16 cellular contexts compared by ENCODE assay signal in genomic region chr14:68341765-68342212, GRCh38.
DNase-seq lines count a peak whose midpoint lies in the region; ATAC-seq and TF ChIP-seq lines count a peak whose summit lies in the region.
"Had no signal": no experiment of that assay in that cellular context is flagged by ENCODE, and none has a peak within 500 bp of the region (broad histone marks: within the 10 kb centered on the region; RNA-seq: fewer than 3 reads in every experiment).

No MANE protein-coding gene starts in this region.

- H3K27me3 Mint-ChIP-seq in nephron (ENCODE audit: low read depth) = no peaks in the 10 kb centered on the region
- H3K27me3 Mint-ChIP-seq: activated CD4-positive, alpha-beta T cell treated with anti-CD3 and anti-CD28 coated beads, Interleukin-2, amount 10 ng/mL, durations not matched to agents 7 days and 5 days; brain had no signal

- H3K27ac ChIP-seq in MM.1S (ENCODE audit: low read length) = peak overlapping the region; percentile 47; the same call in 1 of the 2 replicates
- H3K27ac ChIP-seq: GM23248, HL-60, skin epidermis, thyroid gland had no signal

- DNase-seq in MM.1S (peak; percentile 57), GM10248 (ENCODE audit: extremely low spot score) (no peak), glomerular visceral epithelial cell (ENCODE audit: extremely low spot score) (no peak)
- DNase-seq in activated CD8-positive, alpha-beta memory T cell treated with anti-CD3 and anti-CD28 coated beads, Interleukin-2, amount 50 U/mL, for 48 hours = no peak
- DNase-seq: activated CD4-positive, alpha-beta T cell treated with anti-CD3 and anti-CD28 coated beads, Interleukin-2, amount 10 ng/mL, durations not matched to agents 7 days and 5 days; GM23248; head of caudate nucleus; left colon; thyroid gland had no signal

- H3K9me2 ChIP-seq in MM.1S (replicated peaks; ENCODE audit: insufficient read depth, low read length) = no peaks in the 10 kb centered on the region

- no peak overlapping the region for H3K9ac ChIP-seq in MM.1S (ENCODE audit: low read length)
- H3K9ac ChIP-seq: GM23248 had no signal

- peak overlapping the region; percentile 28 to 58 (median 33) for H3K27ac Mint-ChIP-seq in nephron
- H3K27ac Mint-ChIP-seq: activated CD4-positive, alpha-beta T cell treated with anti-CD3 and anti-CD28 coated beads, Interleukin-2, amount 10 ng/mL, durations not matched to agents 7 days and 5 days; brain had no signal

- peaks cover 29% of the 10 kb centered on the region for H3K4me1 ChIP-seq in MM.1S (ENCODE audit: low read length)
- H3K4me1 ChIP-seq: thyroid gland had no signal

- peak overlapping the region; percentile 39; the same call in 1 of the 2 replicates for H3K4me2 ChIP-seq in MM.1S (ENCODE audit: low read depth, low read length)

- H3K36me3 ChIP-seq in MM.1S (replicated peaks; ENCODE audit: insufficient read depth, low read length) = no peaks in the 10 kb centered on the region
- H3K36me3 ChIP-seq: thyroid gland had no signal

- no peak overlapping the region for H2AFZ ChIP-seq in MM.1S (ENCODE audit: low read length)
- H2AFZ ChIP-seq: GM23248 had no signal

- no peaks in the 10 kb centered on the region for H3K79me2 ChIP-seq in MM.1S (ENCODE audit: low read length)

- H3K4me3 Mint-ChIP-seq in nephron = no peak overlapping the region
- H3K4me3 Mint-ChIP-seq: activated CD4-positive, alpha-beta T cell treated with anti-CD3 and anti-CD28 coated beads, Interleukin-2, amount 10 ng/mL, durations not matched to agents 7 days and 5 days; brain had no signal

- no peaks in the 10 kb centered on the region; the same call in 1 of the 2 replicates for H3K27me3 ChIP-seq in MM.1S (replicated peaks; ENCODE audit: insufficient read depth, low read length)
- H3K27me3 ChIP-seq: thyroid gland had no signal

- peaks cover 10% of the 10 kb centered on the region for H3F3A ChIP-seq in MM.1S (ENCODE audit: insufficient read depth, low read length)

- no peak overlapping the region for H3K4me3 ChIP-seq in MM.1S (ENCODE audit: low read length)
- H3K4me3 ChIP-seq: GM23248, skin epidermis, thyroid gland had no signal

- peaks cover 33% of the 10 kb centered on the region for H3K4me1 Mint-ChIP-seq in nephron

- no peaks in the 10 kb centered on the region for H3K9me3 ChIP-seq in MM.1S (replicated peaks; ENCODE audit: insufficient read depth, low read length)
- H3K9me3 ChIP-seq: thyroid gland had no signal

- CTCF ChIA-PET in GM10248 (lab: Yijun Ruan, JAX) = no interaction called here

- ATAC-seq in GM18861 (IDR thresholded peaks at IDR 0.05; ENCODE audit: unreplicated experiment) = peak; percentile 60
- peak; percentile 44 for ATAC-seq in GM21786 (IDR thresholded peaks at IDR 0.05; ENCODE audit: unreplicated experiment)
- no peak for ATAC-seq in HG03460 (IDR thresholded peaks at IDR 0.05; ENCODE audit: unreplicated experiment)
- ATAC-seq: left colon had no signal

- no peak for TF ChIP-seq CTCF in MM.1S (IDR thresholded peaks at IDR 0.05; ENCODE audit: low read length)
- no peak for TF ChIP-seq CTCF in nephron (IDR thresholded peaks at IDR 0.05; ENCODE audit: unreplicated experiment in 3 of 3)
- TF ChIP-seq CTCF in GM10248 (IDR thresholded peaks at IDR 0.05; ENCODE audit: control extremely low read depth, extremely low read depth, low read depth, missing control alignments) = no peak

- H4K20me1 ChIP-seq in MM.1S (ENCODE audit: insufficient read depth, low read length) = no peaks in the 10 kb centered on the region

- H3K36me3 Mint-ChIP-seq in nephron (ENCODE audit: low read depth) = peaks cover 10% of the 10 kb centered on the region

- POLR2A ChIA-PET in GM10248 (lab: Yijun Ruan, JAX) = no interaction called here

- peaks cover 3% of the 10 kb centered on the region for H3K9me3 Mint-ChIP-seq in nephron
